Comparison of ENCODE assay signal across 20 cellular contexts in genomic region chr20:37741055-37741454, GRCh38. TPM values are rescaled to one million over a fixed set of nuclear protein-coding genes. Genes with fewer than 3 reads are reported as not detected.
DNase-seq lines count a peak whose midpoint lies in the region; ATAC-seq and TF ChIP-seq lines count a peak whose summit lies in the region.
"Had no signal": no experiment of that assay in that cellular context is flagged by ENCODE, and none has a peak within 500 bp of the region (broad histone marks: within the 10 kb centered on the region; RNA-seq: fewer than 3 reads in every experiment).

No MANE protein-coding gene starts in this region.

- H3K27me3 ChIP-seq in left ventricle myocardium inferior (ENCODE audit: low read depth), result no peaks in the 10 kb centered on the region
- H3K27me3 ChIP-seq in gastroesophageal sphincter, result no peaks in the 10 kb centered on the region
- H3K27me3 ChIP-seq: body of pancreas had no signal

- intact Hi-C loops in left ventricle myocardium inferior (cut with micrococcal nuclease), result no loop called here
- intact Hi-C loops in cardiac septum (cut with DNase I), result no loop called here

- in situ Hi-C loops in GM13977 (cut with MboI; ENCODE audit: low pct_unique_long_range_greater_than_20kb, low sequenced_read_pairs, unreplicated experiment), result no loop called here

- ATAC-seq in HG03039 (IDR thresholded peaks at IDR 0.05; ENCODE audit: unreplicated experiment) (no peak), gastroesophageal sphincter (no peak)
- ATAC-seq: body of pancreas, Right ventricle myocardium inferior had no signal

- no peak for TF ChIP-seq POLR2A in gastroesophageal sphincter (IDR thresholded peaks at IDR 0.05)

- H3K4me1 ChIP-seq in left ventricle myocardium inferior (peaks cover 66% of the 10 kb centered on the region), gastroesophageal sphincter (peaks cover 0 to 20% (median 0%) of the 10 kb centered on the region in 3 donors)
- H3K4me1 ChIP-seq: body of pancreas had no signal

- H3K36me3 ChIP-seq in left ventricle myocardium inferior, result peaks cover 30% of the 10 kb centered on the region
- peaks cover 0 to 54% of the 10 kb centered on the region in 2 donors for H3K36me3 ChIP-seq in gastroesophageal sphincter

- H3K4me3 ChIP-seq in left ventricle myocardium inferior, result no peak overlapping the region
- H3K4me3 ChIP-seq in gastroesophageal sphincter, result no peak overlapping the region
- H3K4me3 ChIP-seq: body of pancreas had no signal

- no peak for TF ChIP-seq EP300 in gastroesophageal sphincter (IDR thresholded peaks at IDR 0.05)

- DNase-seq in left ventricle myocardium inferior, result no peak
- DNase-seq in cardiac septum (ENCODE audit: low spot score), result no peak
- peak; percentile 46 for DNase-seq in astrocyte of the hippocampus (ENCODE audit: low read depth, low spot score)
- DNase-seq in iris pigment epithelial cell (ENCODE audit: low read depth), result peak; percentile 63
- DNase-seq in GM13977 (ENCODE audit: low spot score), result no peak
- DNase-seq in activated CD4-positive, alpha-beta T cell treated with anti-CD3 and anti-CD28 coated beads for 4 hours, result no peak
- DNase-seq: 8988T; activated CD4-positive, alpha-beta T cell treated with anti-CD3 and anti-CD28 coated beads for 1 hour; activated CD8-positive, alpha-beta memory T cell treated with anti-CD3 and anti-CD28 coated beads, Interleukin-2, amount 50 U/mL, for 4 hours; activated naive CD4-positive, alpha-beta T cell; body of pancreas; C1 segment of cervical spinal cord; mesendoderm; MM.1S; NCI-H2107; NCI-H774; T-helper 2 cell had no signal

- H3K9me3 ChIP-seq in left ventricle myocardium inferior (replicated peaks) (peaks cover 4% of the 10 kb centered on the region), gastroesophageal sphincter (peaks cover 0 to 6% (median 0%) of the 10 kb centered on the region in 3 donors)
- H3K9me3 ChIP-seq: body of pancreas had no signal

- 54 to 59% methylated on average over 3 of the region's 3 CpGs for WGBS in gastroesophageal sphincter (ENCODE audit: low coverage in 1 of 2), 2 donors

- H3K27ac ChIP-seq in left ventricle myocardium inferior (replicated peaks) (peak overlapping the region; percentile 6), gastroesophageal sphincter (no peak overlapping the region)
- H3K27ac ChIP-seq: body of pancreas had no signal

- TF ChIP-seq CTCF in left ventricle myocardium inferior (IDR thresholded peaks at IDR 0.05; ENCODE audit: borderline replicate concordance) (no peak), GM13977 (IDR thresholded peaks at IDR 0.05; ENCODE audit: extremely low read depth, insufficient read depth, missing control alignments) (no peak), gastroesophageal sphincter (IDR thresholded peaks at IDR 0.05) (no peak)

RNA-seq across cellular contexts. Expression of gene CTNNBL1, which starts 47.2 kb away (rescaled TPM):
- total RNA-seq in left ventricle myocardium inferior (58.8 TPM), cardiac septum (42.1 TPM), gastroesophageal sphincter (10 to 100 TPM; 43.8 to 58.4 (median 47.1) TPM)

Comparison
In these comparisons a context has a peak if more than half of its experiments do, and no peak if none do; other contexts are left out.
1. DNase-seq: peak in astrocyte of the hippocampus (single experiment) and iris pigment epithelial cell (single experiment); none in left ventricle myocardium inferior (single experiment), cardiac septum (single experiment), GM13977 (single experiment) and activated CD4-positive, alpha-beta T cell treated with anti-CD3 and anti-CD28 coated beads for 4 hours (0 of 2).